Comparison of ENCODE assay signal across 31 cellular contexts in genomic region chr11:2289859-2290258, GRCh38. TPM values are rescaled to one million over a fixed set of nuclear protein-coding genes. Genes with fewer than 3 reads are reported as not detected.
DNase-seq lines count a peak whose midpoint lies in the region; ATAC-seq, FAIRE-seq and TF ChIP-seq lines count a peak whose summit lies in the region.
"Had no signal": no experiment of that assay in that cellular context is flagged by ENCODE, and none has a peak within 500 bp of the region (broad histone marks: within the 10 kb centered on the region; RNA-seq: fewer than 3 reads in every experiment).

No MANE protein-coding gene starts in this region.

- H3K56ac ChIP-seq in H9 (ENCODE audit: insufficient read length, low read depth, low read length) = no peak overlapping the region

- peaks cover 0 to 10% of the 10 kb centered on the region in 2 experiments; a peak in 3 of 4 replicates for H3K4me1 Mint-ChIP-seq in H9
- H3K4me1 Mint-ChIP-seq: memory B cell had no signal

- WGBS in H9 (ENCODE audit: extremely low coverage, insufficient read length, low lambda C conversion rate) = no CpG with 5 or more reads among the region's 10 CpGs
- no CpG with 5 or more reads among the region's 10 CpGs for WGBS in neuronal stem cell (ENCODE audit: extremely low coverage in 2 of 2, insufficient read length in 2 of 2, insufficient replicate concordance in 1 of 2), 2 donors
- WGBS in transverse colon (ENCODE audit: low coverage in 1 of 2), 2 donors = 59 to 73% methylated on average over 8 to 10 of the region's 10 CpGs

- in situ Hi-C loops in transverse colon (cut with MboI; ENCODE audit: low pct_ligation_motif_present in 1 of 4, low pct_unique_long_range_greater_than_20kb in 1 of 4, low sequenced_read_pairs in 3 of 4) = loop anchor here in 3 of 4 donors (10.0 to 25.0 kb wide), 4 partner anchors 85 to 135 kb away; no protein-coding TSS in a partner anchor

- no peak overlapping the region for H4K8ac ChIP-seq in H9 (replicated peaks; ENCODE audit: insufficient read length, low read depth, low read length)
- no peak overlapping the region for H4K8ac ChIP-seq in neuronal stem cell (ENCODE audit: low read depth, low read length)

- H3K27ac Mint-ChIP-seq in H9 = peak overlapping the region in 2 of 3 experiments; percentile 8 to 58; a peak in 1 of 7 replicates
- H3K27ac Mint-ChIP-seq: activated CD8-positive, alpha-beta T cell treated with anti-CD3 and anti-CD28 coated beads, Interleukin-2, amount 10 ng/mL, durations not matched to agents 7 days and 5 days; memory B cell; progenitor cell of endocrine pancreas had no signal

- H3K79me1 ChIP-seq in H9 (ENCODE audit: insufficient read depth, low read depth, low read length, poor library complexity, severe bottlenecking) = no peaks in the 10 kb centered on the region
- peaks cover 2% of the 10 kb centered on the region for H3K79me1 ChIP-seq in neuronal stem cell (ENCODE audit: low read depth, low read length)

- no peak overlapping the region for H3K4me3 ChIP-seq in kidney (ENCODE audit: low read length in 2 of 2)
- H3K4me3 ChIP-seq in neuronal stem cell (ENCODE audit: low read length in 2 of 2) = no peak overlapping the region
- H3K4me3 ChIP-seq in transverse colon = no peak overlapping the region
- H3K4me3 ChIP-seq: body of pancreas, dorsolateral prefrontal cortex, right lobe of liver, tibial nerve had no signal

- H3K9me3 Mint-ChIP-seq in H9 = no peaks in the 10 kb centered on the region; a peak in 2 of 5 replicates

- ATAC-seq in HG03442 (IDR thresholded peaks at IDR 0.05; ENCODE audit: unreplicated experiment) = no peak
- ATAC-seq: activated CD8-positive, alpha-beta T cell treated with anti-CD3 and anti-CD28 coated beads, Interleukin-2, amount 10 ng/mL, durations not matched to agents 7 days and 5 days had no signal

- H3K4me2 ChIP-seq in H9 (ENCODE audit: insufficient read depth, insufficient read length, low read length) (no peak overlapping the region), neuronal stem cell (ENCODE audit: insufficient read depth, low read length, poor library complexity, severe bottlenecking) (no peak overlapping the region)

- H2AFZ ChIP-seq in H9 (ENCODE audit: low read length) = no peak overlapping the region
- no peak overlapping the region for H2AFZ ChIP-seq in neuronal stem cell (ENCODE audit: low read length)

- H3K4me3 Mint-ChIP-seq in H9 = no peak overlapping the region
- H3K4me3 Mint-ChIP-seq: activated CD8-positive, alpha-beta T cell treated with anti-CD3 and anti-CD28 coated beads, Interleukin-2, amount 10 ng/mL, durations not matched to agents 7 days and 5 days; memory B cell had no signal

- H2BK120ac ChIP-seq in H9 (ENCODE audit: low read depth, low read length, poor library complexity, severe bottlenecking) (no peak overlapping the region), neuronal stem cell (ENCODE audit: low read depth, low read length) (no peak overlapping the region)

- no peak overlapping the region for H3K4ac ChIP-seq in H9 (ENCODE audit: low read depth, low read length)
- no peak overlapping the region for H3K4ac ChIP-seq in neuronal stem cell (ENCODE audit: low read length)

- H3K23ac ChIP-seq in H9 (ENCODE audit: insufficient read length, low read depth, low read length) = no peak overlapping the region
- no peak overlapping the region for H3K23ac ChIP-seq in neuronal stem cell (ENCODE audit: low read depth, low read length, poor library complexity)

- H2AK5ac ChIP-seq in H9 (ENCODE audit: insufficient read length, low read length) (no peak overlapping the region), neuronal stem cell (ENCODE audit: low read depth, low read length) (peak overlapping the region; percentile 8)

- H3K14ac ChIP-seq in H9 (ENCODE audit: insufficient read depth, low read length) (no peak overlapping the region), neuronal stem cell (ENCODE audit: low read length) (peak overlapping the region; percentile 82)

- H3K23me2 ChIP-seq in H9 (ENCODE audit: insufficient read length, low read depth, low read length, poor library complexity, severe bottlenecking) = no peaks in the 10 kb centered on the region

- no peaks in the 10 kb centered on the region for H3K36me3 Mint-ChIP-seq in H9 (ENCODE audit: insufficient read depth in 1 of 3, low read depth in 3 of 3)

- H3K27me3 ChIP-seq in H9 (ENCODE audit: insufficient read depth, low read length) (no peaks in the 10 kb centered on the region; the same call in 1 of the 2 replicates), neuronal stem cell (ENCODE audit: control insufficient read depth in 3 of 3, insufficient read depth in 3 of 3, low read depth in 1 of 3, low read length in 3 of 3) (peaks cover 0 to 16% (median 2%) of the 10 kb centered on the region in 3 experiments), transverse colon (peaks cover 18% of the 10 kb centered on the region)
- H3K27me3 ChIP-seq: BE2C, body of pancreas, right lobe of liver had no signal

- no peak overlapping the region for H3K18ac ChIP-seq in H9 (ENCODE audit: insufficient read length, low read depth, low read length)
- peak overlapping the region; percentile 61 for H3K18ac ChIP-seq in neuronal stem cell (ENCODE audit: low read length)

- FAIRE-seq in kidney (lab: Jason Lieb, UNC) = no peak
- FAIRE-seq: endothelial cell of umbilical vein, frontal cortex, GM18507 had no signal

- no peak for TF ChIP-seq CTCF in C4-2B (conservative IDR thresholded peaks at IDR 0.05)
- TF ChIP-seq CTCF in H9 (conservative IDR thresholded peaks at IDR 0.05) = no peak
- no peak for TF ChIP-seq CTCF in kidney (IDR thresholded peaks at IDR 0.05; ENCODE audit: borderline replicate concordance, extremely low read depth, insufficient read depth)
- no peak for TF ChIP-seq CTCF in transverse colon (IDR thresholded peaks at IDR 0.05)

- H3K9ac ChIP-seq in H9 (ENCODE audit: extremely low read depth, insufficient read length, low read length) (no peak overlapping the region), kidney (ENCODE audit: low read length in 2 of 2) (no peak overlapping the region), neuronal stem cell (ENCODE audit: low read depth, low read length, poor library complexity) (no peak overlapping the region)

- peak overlapping the region; percentile 23 for H3K27ac ChIP-seq in C4-2B
- no peak overlapping the region for H3K27ac ChIP-seq in H9 (ENCODE audit: insufficient read length, low read depth, low read length)
- no peak overlapping the region for H3K27ac ChIP-seq in kidney (ENCODE audit: low read depth in 2 of 2, low read length in 2 of 2)
- H3K27ac ChIP-seq in neuronal stem cell (replicated peaks; ENCODE audit: low read length) = no peak overlapping the region
- H3K27ac ChIP-seq in transverse colon = no peak overlapping the region
- H3K27ac ChIP-seq: dorsolateral prefrontal cortex, right lobe of liver, tibial nerve had no signal

- no peaks in the 10 kb centered on the region for H3K36me3 ChIP-seq in kidney (ENCODE audit: control insufficient read depth in 1 of 2, insufficient read depth in 2 of 2, low read length in 2 of 2)
- no peaks in the 10 kb centered on the region for H3K36me3 ChIP-seq in neuronal stem cell (replicated peaks in 1 of 2; ENCODE audit: control insufficient read depth in 2 of 2, insufficient read depth in 2 of 2, low read length in 2 of 2)
- no peaks in the 10 kb centered on the region for H3K36me3 ChIP-seq in transverse colon
- H3K36me3 ChIP-seq: BE2C, right lobe of liver, tibial nerve had no signal

- no peak overlapping the region for H2BK20ac ChIP-seq in H9 (ENCODE audit: low read depth, low read length, poor library complexity, severe bottlenecking)

- no peak overlapping the region for H4K91ac ChIP-seq in H9 (ENCODE audit: insufficient read length, low read depth, low read length)
- H4K91ac ChIP-seq in neuronal stem cell (ENCODE audit: low read depth, low read length, poor library complexity) = no peak overlapping the region

- H2BK12ac ChIP-seq in H9 (ENCODE audit: insufficient read length, low read depth, low read length) (no peak overlapping the region), neuronal stem cell (ENCODE audit: low read length) (peak overlapping the region; percentile 90)

- H3K79me2 ChIP-seq in H9 (ENCODE audit: insufficient read depth, low read length) = no peaks in the 10 kb centered on the region

- DNase-seq in H9 (no peak), kidney (peak; percentile 51), neuronal stem cell (ENCODE audit: low spot score) (no peak), NCI-H446 treated with DMSO at 0.1 percent for 48 hours (lab: John Stamatoyannopoulos, UW) (no peak), transverse colon (no peak)
- no peak for DNase-seq in activated T-cell treated with anti-CD3 and anti-CD28 coated beads, Interleukin-2, amount 50 U/mL, for 1 hour
- DNase-seq: activated CD4-positive, alpha-beta T cell treated with anti-CD3 and anti-CD28 coated beads for 4 hours; activated CD8-positive, alpha-beta T cell treated with anti-CD3 and anti-CD28 coated beads, Interleukin-2, amount 10 ng/mL, durations not matched to agents 7 days and 5 days; activated effector memory CD4-positive, alpha-beta T cell treated with anti-CD3 and anti-CD28 coated beads, Interleukin-2, amount 50 U/mL, for 16 hours; activated T-cell treated with anti-CD3 and anti-CD28 coated beads for 4 hours; BE2C; DMS153; GOT3; Karpas-422; NCI-H1417 treated with DMSO at 0.1 percent for 48 hours; NCI-H2081 treated with DMSO at 0.1 percent for 48 hours; NCI-H226; SHP77 treated with DMSO at 0.1 percent for 48 hours; stimulated activated CD4-positive, alpha-beta T cell treated with anti-CD3 and anti-CD28 coated beads, Interleukin-12 subunit alpha, Interleukin-12 subunit beta, amount 100 ng/mL, for 4 hours; stimulated activated CD4-positive, alpha-beta T cell treated with anti-CD3 and anti-CD28 coated beads, Interleukin-2, amount 100 ng/mL, for 48 hours had no signal

- intact Hi-C loops in kidney (cut with DNase I) (no loop called here), transverse colon (cut with DNase I; ENCODE audit: low total_unique reads) (no loop called here)

- H3K4me1 ChIP-seq in H9 (ENCODE audit: insufficient read depth, low read length) = no peaks in the 10 kb centered on the region
- peaks cover 2 to 3% of the 10 kb centered on the region in 2 donors for H3K4me1 ChIP-seq in kidney (ENCODE audit: control insufficient read depth in 1 of 2, insufficient read depth in 1 of 2, low read depth in 1 of 2, low read length in 2 of 2)
- H3K4me1 ChIP-seq in neuronal stem cell (ENCODE audit: control insufficient read depth in 2 of 2, insufficient read depth in 1 of 2, low read depth in 1 of 2, low read length in 2 of 2) = peaks cover 0 to 10% of the 10 kb centered on the region in 2 donors
- H3K4me1 ChIP-seq in transverse colon = no peaks in the 10 kb centered on the region
- H3K4me1 ChIP-seq: BE2C, right lobe of liver had no signal

- H2BK5ac ChIP-seq in H9 (ENCODE audit: insufficient read length, low read length) (no peak overlapping the region), neuronal stem cell (ENCODE audit: low read length) (no peak overlapping the region)

- H2BK15ac ChIP-seq in H9 (ENCODE audit: low read depth, low read length) = no peak overlapping the region
- peak overlapping the region; percentile 85 for H2BK15ac ChIP-seq in neuronal stem cell (ENCODE audit: low read length)

- no peak for TF ChIP-seq EP300 in transverse colon (IDR thresholded peaks at IDR 0.05; ENCODE audit: low read depth)

- TF ChIP-seq POLR2A in transverse colon (IDR thresholded peaks at IDR 0.05) = no peak

- H3K9me3 ChIP-seq in H9 (ENCODE audit: control insufficient read depth, low read depth, low read length) (no peaks in the 10 kb centered on the region), kidney (ENCODE audit: control insufficient read depth in 1 of 2, low read length in 2 of 2) (no peaks in the 10 kb centered on the region), neuronal stem cell (replicated peaks in 1 of 2; ENCODE audit: control insufficient read depth in 2 of 2, insufficient read depth in 1 of 2, low read depth in 1 of 2, low read length in 2 of 2) (no peaks in the 10 kb centered on the region), transverse colon (no peaks in the 10 kb centered on the region)
- H3K9me3 ChIP-seq: BE2C, right lobe of liver, tibial nerve had no signal

- H3T11ph ChIP-seq in H9 (ENCODE audit: low read length) = no peak overlapping the region

- H4K20me1 ChIP-seq in H9 (ENCODE audit: control insufficient read depth, insufficient read depth, insufficient read length) = no peaks in the 10 kb centered on the region

- H3K27me3 Mint-ChIP-seq in H9 (ENCODE audit: low read depth) = peaks cover 81% of the 10 kb centered on the region

- no peak overlapping the region for H4K5ac ChIP-seq in H9 (ENCODE audit: insufficient read length, low read depth, low read length)

RNA-seq across cellular contexts. Expression of gene C11orf21, which starts 11.9 kb away (rescaled TPM):
- total RNA-seq in H9 (2021) (not detected in 2 replicates), kidney (4.9 TPM), transverse colon (under 1 TPM in 1 of 4 donors, not detected in 3; 0.27 TPM)
- 0.17 TPM for polyA plus RNA-seq in kidney (ENCODE audit: insufficient read depth, low read depth, low replicate concordance)
- polyA plus RNA-seq in neuronal stem cell (2013, experiment 1 of 2) = not detected
- not detected for polyA plus RNA-seq in neuronal stem cell (2013, experiment 2 of 2)
- total RNA-seq: endothelial cell of umbilical vein had no signal
- polyA plus RNA-seq: endothelial cell of umbilical vein had no signal

RNA-seq across cellular contexts. Expression of gene TSPAN32, which starts 12.0 kb away (rescaled TPM):
- total RNA-seq in H9 (2021) (not detected in 2 replicates), kidney (6.1 TPM), transverse colon (under 1 TPM in 2 of 4 donors, not detected in 2; 0.16 to 0.96 TPM)
- 0.75 TPM for polyA plus RNA-seq in kidney (ENCODE audit: insufficient read depth, low read depth, low replicate concordance)
- polyA plus RNA-seq in neuronal stem cell (2013, experiment 1 of 2) = not detected
- 0.01 TPM for polyA plus RNA-seq in neuronal stem cell (2013, experiment 2 of 2)
- total RNA-seq: endothelial cell of umbilical vein had no signal
- polyA plus RNA-seq: endothelial cell of umbilical vein had no signal

RNA-seq across cellular contexts. Expression of gene ASCL2, which starts 19.5 kb away (rescaled TPM):
- 0.35 TPM in 2 replicates for total RNA-seq in H9 (2021)
- total RNA-seq in kidney = 5.0 TPM
- polyA plus RNA-seq in kidney (ENCODE audit: insufficient read depth, low read depth, low replicate concordance) = 1.2 TPM
- 0.07 TPM for polyA plus RNA-seq in neuronal stem cell (2013, experiment 1 of 2)
- 0.06 TPM for polyA plus RNA-seq in neuronal stem cell (2013, experiment 2 of 2)
- total RNA-seq in transverse colon = 10 to 100 TPM in 1 of 4 donors, 1 to 10 TPM in 2, not detected in 1; 2.3 to 14.7 (median 3.0) TPM
- total RNA-seq: endothelial cell of umbilical vein had no signal
- polyA plus RNA-seq: endothelial cell of umbilical vein had no signal
